ENCODE assay signal across 2 cellular contexts in genomic region chr20:49660912-49661311, GRCh38.
TF ChIP-seq lines count a peak whose summit lies in the region.

No MANE protein-coding gene starts in this region.

TF ChIP-seq in HepG2, 621 proteins besides CTCF, POLR2A, EP300 and RAD21:
- TF ChIP-seq LRRFIP1 (CRISPR knock-in tag; conservative IDR thresholded peaks at IDR 0.05): no peak
- TF ChIP-seq ZNF761 (CRISPR knock-in tag; conservative IDR thresholded peaks at IDR 0.05): 0 out of 2 replicates have a peak, but pooled peaks have one; percentile 8

TF ChIP-seq in K562, 482 proteins besides CTCF, POLR2A, EP300 and RAD21:
- TF ChIP-seq ETV1 (tag; conservative IDR thresholded peaks at IDR 0.05; ENCODE audit: low read depth) (no peak), ZFX (CRISPR knock-in tag; IDR thresholded peaks at IDR 0.05) (peak; percentile 22; the same call in 1 of the 2 replicates)
